In genomic region chr1:4461726-4462290, GRCh38 we compare ENCODE assay signal across 33 cellular contexts.
"Had no signal": no experiment of that assay in that cellular context is flagged by ENCODE, and none has a peak within 500 bp of the region (broad histone marks: within the 10 kb centered on the region; RNA-seq: fewer than 3 reads in every experiment).

No MANE protein-coding gene starts in this region.

- H3K9me3 Mint-ChIP-seq: activated B cell treated with CpG ODN at 0.5 μM for 24 hours; activated CD8-positive, alpha-beta T cell treated with anti-CD3 and anti-CD28 coated beads for 36 hours; activated T-cell treated with anti-CD3 and anti-CD28 coated beads, Interleukin-2, amount 50 U/mL, for 4 hours; activated T-helper 17 cell treated with anti-CD3 and anti-CD28 coated beads, Interleukin-2, amount 50 U/mL, for 72 hours; T-helper 2 cell treated with Interferon-gamma antibody and Interleukin-4, amounts not matched to agents 5 μg/mL and 100 μg/mL, for 36 hours had no signal

- H3K36me3 Mint-ChIP-seq: activated naive CD8-positive, alpha-beta T cell had no signal

- H3K4me3 Mint-ChIP-seq: activated B cell treated with CpG ODN at 0.5 μM for 24 hours; activated CD8-positive, alpha-beta T cell treated with anti-CD3 and anti-CD28 coated beads for 36 hours; activated naive CD8-positive, alpha-beta T cell; activated T-cell treated with anti-CD3 and anti-CD28 coated beads, Interleukin-2, amount 50 U/mL, for 4 hours; activated T-helper 17 cell treated with anti-CD3 and anti-CD28 coated beads, Interleukin-2, amount 50 U/mL, for 72 hours; dendritic cell treated with granulocyte-macrophage colony-stimulating factor and Interleukin-4, amounts not matched to agents 40 ng/mL and 50 ng/mL, for 4 days; endodermal cell; T-helper 17 cell; T-helper 2 cell treated with Interferon-gamma antibody and Interleukin-4, amounts not matched to agents 5 μg/mL and 100 μg/mL, for 36 hours had no signal

- H3K36me3 ChIP-seq: adrenal gland, esophagus squamous epithelium, gastroesophageal sphincter, WERI-Rb-1 had no signal

- H3K4me1 Mint-ChIP-seq: activated B cell treated with CpG ODN at 0.5 μM for 24 hours; activated T-helper 17 cell treated with anti-CD3 and anti-CD28 coated beads, Interleukin-2, amount 50 U/mL, for 72 hours; endodermal cell; T-helper 17 cell had no signal

- H3K9me3 ChIP-seq: adrenal gland, body of pancreas, esophagus squamous epithelium, gastroesophageal sphincter had no signal

- H3K27me3 ChIP-seq: adrenal gland, body of pancreas, dorsolateral prefrontal cortex, esophagus squamous epithelium had no signal

- DNase-seq: activated B cell treated with CpG ODN at 0.5 μM for 24 hours; activated CD4-positive, alpha-beta T cell treated with anti-CD3 and anti-CD28 coated beads for 48 hours; activated CD4-positive, alpha-beta T cell treated with anti-CD3 and anti-CD28 coated beads, Interleukin-2, amount 50 U/mL, for 1 hour; activated CD4-positive, alpha-beta T cell treated with anti-CD3 and anti-CD28 coated beads, Interleukin-2, amount 50 U/mL, for 48 hours; activated CD8-positive, alpha-beta memory T cell treated with anti-CD3 and anti-CD28 coated beads for 24 hours; activated CD8-positive, alpha-beta T cell treated with anti-CD3 and anti-CD28 coated beads for 36 hours; activated effector memory CD4-positive, alpha-beta T cell treated with Interleukin-2 at 50 U/mL for 16 hours; activated gamma-delta T cell treated with Interleukin-2 at 50 U/mL for 16 hours; activated naive CD4-positive, alpha-beta T cell treated with anti-CD3 and anti-CD28 coated beads, Interleukin-2, amount 50 U/mL, for 16 hours; activated naive CD4-positive, alpha-beta T cell treated with Interleukin-2 at 50 U/mL for 16 hours; activated T-cell treated with anti-CD3 and anti-CD28 coated beads, Interleukin-2, amount 50 U/mL, for 4 hours; adrenal gland; amygdala; aorta; body of pancreas; central memory CD4-positive, alpha-beta T cell; dorsolateral prefrontal cortex; effector memory CD4-positive, alpha-beta T cell; erythroblast; esophagus squamous epithelium; foreskin melanocyte; T-helper 1 cell; T-helper 17 cell; T1000; WERI-Rb-1 had no signal

- ATAC-seq: activated CD4-positive, CD25-positive, alpha-beta regulatory T cell treated with anti-CD3 and anti-CD28 coated beads, Interleukin-2, amount 50 U/mL, for 24 hours; activated CD8-positive, alpha-beta T cell treated with anti-CD3 and anti-CD28 coated beads for 36 hours; activated T-cell treated with anti-CD3 and anti-CD28 coated beads, Interleukin-2, amount 50 U/mL, for 4 hours; activated T-helper 17 cell treated with anti-CD3 and anti-CD28 coated beads, Interleukin-2, amount 50 U/mL, for 72 hours; body of pancreas; gastroesophageal sphincter; T-helper 17 cell had no signal

- H3K27ac Mint-ChIP-seq: activated B cell treated with CpG ODN at 0.5 μM for 24 hours; activated CD8-positive, alpha-beta T cell treated with anti-CD3 and anti-CD28 coated beads for 36 hours; activated naive CD8-positive, alpha-beta T cell; activated T-helper 17 cell treated with anti-CD3 and anti-CD28 coated beads, Interleukin-2, amount 50 U/mL, for 72 hours; dendritic cell treated with granulocyte-macrophage colony-stimulating factor and Interleukin-4, amounts not matched to agents 40 ng/mL and 50 ng/mL, for 4 days; endodermal cell; T-helper 17 cell; T-helper 2 cell treated with Interferon-gamma antibody and Interleukin-4, amounts not matched to agents 5 μg/mL and 100 μg/mL, for 36 hours had no signal

- H3K4me3 ChIP-seq: adrenal gland, body of pancreas, coronary artery, dorsolateral prefrontal cortex, esophagus squamous epithelium, gastroesophageal sphincter had no signal

- H3K27ac ChIP-seq: adrenal gland, body of pancreas, coronary artery, dorsolateral prefrontal cortex, esophagus squamous epithelium, gastroesophageal sphincter, WERI-Rb-1 had no signal

- H3K4me1 ChIP-seq: adrenal gland, body of pancreas, esophagus squamous epithelium, gastroesophageal sphincter had no signal

- H3K27me3 Mint-ChIP-seq: activated B cell treated with CpG ODN at 0.5 μM for 24 hours; activated naive CD8-positive, alpha-beta T cell; dendritic cell treated with granulocyte-macrophage colony-stimulating factor and Interleukin-4, amounts not matched to agents 40 ng/mL and 50 ng/mL, for 4 days had no signal
